1 cellular context compared by ENCODE assay signal in the genomic region with DNA sequence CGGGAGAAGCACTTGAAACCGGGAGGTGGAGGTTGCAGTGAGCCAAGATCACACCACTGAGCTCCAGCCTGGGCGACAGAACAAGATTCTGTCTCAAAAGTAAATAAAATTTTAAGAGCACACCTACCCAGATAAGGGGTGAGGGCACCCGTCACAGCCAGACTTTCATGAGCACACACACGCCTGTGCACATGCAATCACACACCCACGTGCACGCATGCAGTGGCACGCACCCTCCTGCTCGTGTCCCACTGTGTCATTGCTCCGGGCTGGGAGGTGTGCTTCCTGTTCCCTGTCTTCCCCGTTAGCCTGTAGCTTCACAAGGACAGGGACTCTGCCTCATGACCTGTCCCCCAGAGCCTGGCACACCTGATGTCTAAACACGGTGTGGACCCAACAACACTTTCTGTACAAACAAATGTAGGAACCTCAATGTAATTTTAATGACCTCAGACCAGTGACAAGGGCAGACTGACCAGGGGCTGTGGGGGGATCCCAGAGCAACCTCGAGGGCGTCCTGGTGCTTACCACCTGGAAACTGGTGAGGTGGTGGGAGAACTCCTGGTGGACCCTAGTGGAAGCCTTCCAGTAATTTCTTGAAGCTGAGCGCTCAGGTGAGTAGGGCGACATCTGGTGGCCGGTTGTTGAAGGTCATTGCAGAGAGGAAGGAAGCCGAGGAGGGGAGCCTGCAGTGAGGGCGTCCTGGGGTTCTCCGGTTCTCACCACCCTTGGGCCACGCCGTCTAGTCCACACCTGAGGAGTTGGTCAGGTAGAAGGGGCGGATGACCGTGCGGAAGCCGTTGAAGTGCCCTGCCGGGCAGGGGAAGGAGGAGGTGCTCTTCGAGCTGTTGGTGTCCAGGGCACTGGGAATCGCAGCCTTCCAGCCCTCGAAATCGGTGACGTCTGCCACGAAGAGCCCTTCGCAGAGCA.
A peak's percentile ranks its signal among the peaks of the same experiment; 100 is the strongest.
TF ChIP-seq lines count a peak whose summit lies in the region.

No MANE protein-coding gene starts in this region.

TF ChIP-seq in HepG2, 621 proteins besides CTCF, POLR2A, EP300 and RAD21 (continued from another document and continues in another):
- TF ChIP-seq, protein P1, sequence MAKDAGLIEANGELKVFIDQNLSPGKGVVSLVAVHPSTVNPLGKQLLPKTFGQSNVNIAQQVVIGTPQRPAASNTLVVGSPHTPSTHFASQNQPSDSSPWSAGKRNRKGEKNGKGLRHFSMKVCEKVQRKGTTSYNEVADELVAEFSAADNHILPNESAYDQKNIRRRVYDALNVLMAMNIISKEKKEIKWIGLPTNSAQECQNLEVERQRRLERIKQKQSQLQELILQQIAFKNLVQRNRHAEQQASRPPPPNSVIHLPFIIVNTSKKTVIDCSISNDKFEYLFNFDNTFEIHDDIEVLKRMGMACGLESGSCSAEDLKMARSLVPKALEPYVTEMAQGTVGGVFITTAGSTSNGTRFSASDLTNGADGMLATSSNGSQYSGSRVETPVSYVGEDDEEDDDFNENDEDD (CRISPR knock-in tag; IDR thresholded peaks at IDR 0.05; ENCODE audit: borderline replicate concordance), result no peak
- TF ChIP-seq, protein P2, sequence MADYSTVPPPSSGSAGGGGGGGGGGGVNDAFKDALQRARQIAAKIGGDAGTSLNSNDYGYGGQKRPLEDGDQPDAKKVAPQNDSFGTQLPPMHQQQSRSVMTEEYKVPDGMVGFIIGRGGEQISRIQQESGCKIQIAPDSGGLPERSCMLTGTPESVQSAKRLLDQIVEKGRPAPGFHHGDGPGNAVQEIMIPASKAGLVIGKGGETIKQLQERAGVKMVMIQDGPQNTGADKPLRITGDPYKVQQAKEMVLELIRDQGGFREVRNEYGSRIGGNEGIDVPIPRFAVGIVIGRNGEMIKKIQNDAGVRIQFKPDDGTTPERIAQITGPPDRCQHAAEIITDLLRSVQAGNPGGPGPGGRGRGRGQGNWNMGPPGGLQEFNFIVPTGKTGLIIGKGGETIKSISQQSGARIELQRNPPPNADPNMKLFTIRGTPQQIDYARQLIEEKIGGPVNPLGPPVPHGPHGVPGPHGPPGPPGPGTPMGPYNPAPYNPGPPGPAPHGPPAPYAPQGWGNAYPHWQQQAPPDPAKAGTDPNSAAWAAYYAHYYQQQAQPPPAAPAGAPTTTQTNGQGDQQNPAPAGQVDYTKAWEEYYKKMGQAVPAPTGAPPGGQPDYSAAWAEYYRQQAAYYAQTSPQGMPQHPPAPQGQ (CRISPR knock-in tag; IDR thresholded peaks at IDR 0.05; ENCODE audit: borderline replicate concordance), result no peak
- TF ChIP-seq HDAC2 (CRISPR knock-in tag; IDR thresholded peaks at IDR 0.05) (peak; percentile 45; the same call in 1 of the 2 replicates), ZNF619 (CRISPR knock-in tag; IDR thresholded peaks at IDR 0.05) (0 out of 2 replicates have a peak, but pooled peaks have one; percentile 76), ARHGAP35 (CRISPR knock-in tag; IDR thresholded peaks at IDR 0.05; ENCODE audit: borderline replicate concordance) (no peak), ZNF563 (CRISPR knock-in tag; IDR thresholded peaks at IDR 0.05) (0 out of 2 replicates have a peak, but pooled peaks have one; percentile 38), CHCHD3 (CRISPR knock-in tag; IDR thresholded peaks at IDR 0.05) (no peak), MEIS1 (CRISPR knock-in tag; IDR thresholded peaks at IDR 0.05; ENCODE audit: borderline replicate concordance) (0 out of 2 replicates have a peak, but pooled peaks have one; percentile 19), POGZ (CRISPR knock-in tag; IDR thresholded peaks at IDR 0.05) (peak; percentile 56; the same call in 1 of the 2 replicates), ZNF468 (CRISPR knock-in tag; IDR thresholded peaks at IDR 0.05) (no peak), RNF2 (conservative IDR thresholded peaks at IDR 0.05; ENCODE audit: low read depth) (no peak), ERF (CRISPR knock-in tag; IDR thresholded peaks at IDR 0.05) (peak; percentile 76), MTA1 (CRISPR knock-in tag; IDR thresholded peaks at IDR 0.05; ENCODE audit: borderline replicate concordance) (0 out of 2 replicates have a peak, but pooled peaks have one; percentile 5), SETDB1 (CRISPR knock-in tag; IDR thresholded peaks at IDR 0.05; ENCODE audit: borderline replicate concordance) (no peak), ZNF264 (CRISPR knock-in tag; IDR thresholded peaks at IDR 0.05) (no peak), HMGA1 (CRISPR knock-in tag; conservative IDR thresholded peaks at IDR 0.05) (no peak), ZNF547 (CRISPR knock-in tag; IDR thresholded peaks at IDR 0.05) (no peak), ZNF614 (CRISPR knock-in tag; IDR thresholded peaks at IDR 0.05; ENCODE audit: borderline replicate concordance) (0 out of 2 replicates have a peak, but pooled peaks have one; percentile 38), ZFP1 (CRISPR knock-in tag; IDR thresholded peaks at IDR 0.05) (0 out of 2 replicates have a peak, but pooled peaks have one; percentile 33), JDP2 (CRISPR knock-in tag; IDR thresholded peaks at IDR 0.05; ENCODE audit: borderline replicate concordance) (no peak), HES4 (CRISPR knock-in tag; IDR thresholded peaks at IDR 0.05; ENCODE audit: borderline replicate concordance) (0 out of 2 replicates have a peak, but pooled peaks have one; percentile 52), ETV5 (CRISPR knock-in tag; IDR thresholded peaks at IDR 0.05; ENCODE audit: borderline replicate concordance) (0 out of 2 replicates have a peak, but pooled peaks have one; percentile 24), SRSF4 (IDR thresholded peaks at IDR 0.05; ENCODE audit: low read depth, low read length, poor library complexity, severe bottlenecking) (no peak), NFYC (CRISPR knock-in tag; IDR thresholded peaks at IDR 0.05) (no peak), ZNF205 (CRISPR knock-in tag; IDR thresholded peaks at IDR 0.05) (0 out of 2 replicates have a peak, but pooled peaks have one; percentile 57), KLF13 (CRISPR knock-in tag; IDR thresholded peaks at IDR 0.05) (no peak), STAT5B (CRISPR knock-in tag; IDR thresholded peaks at IDR 0.05) (no peak), NPAS2 (CRISPR knock-in tag; IDR thresholded peaks at IDR 0.05; ENCODE audit: borderline replicate concordance) (peak; percentile 39; the same call in 1 of the 2 replicates), PCBP1 (IDR thresholded peaks at IDR 0.05; ENCODE audit: borderline replicate concordance, low read depth, low read length) (no peak), ZNF543 (CRISPR knock-in tag; IDR thresholded peaks at IDR 0.05) (no peak), THYN1 (CRISPR knock-in tag; IDR thresholded peaks at IDR 0.05; ENCODE audit: borderline replicate concordance, low read depth) (no peak), XRCC5 (optimal IDR thresholded peaks at IDR 0.05; ENCODE audit: low read length) (peak; percentile 86), ZFP62 (CRISPR knock-in tag; IDR thresholded peaks at IDR 0.05) (no peak), ZNF207 (IDR thresholded peaks at IDR 0.05; ENCODE audit: borderline replicate concordance) (no peak), SAFB2 (CRISPR knock-in tag; IDR thresholded peaks at IDR 0.05; ENCODE audit: borderline replicate concordance, low read depth) (peak; percentile 62; the same call in 1 of the 2 replicates), RELA (CRISPR knock-in tag; IDR thresholded peaks at IDR 0.05) (0 out of 2 replicates have a peak, but pooled peaks have one; percentile 20), CAMTA2 (CRISPR knock-in tag; IDR thresholded peaks at IDR 0.05; ENCODE audit: borderline replicate concordance) (0 out of 2 replicates have a peak, but pooled peaks have one; percentile 77), ZNF607 (CRISPR knock-in tag; IDR thresholded peaks at IDR 0.05; ENCODE audit: borderline replicate concordance) (0 out of 2 replicates have a peak, but pooled peaks have one; percentile 33)
- TF ChIP-seq, protein P3, sequence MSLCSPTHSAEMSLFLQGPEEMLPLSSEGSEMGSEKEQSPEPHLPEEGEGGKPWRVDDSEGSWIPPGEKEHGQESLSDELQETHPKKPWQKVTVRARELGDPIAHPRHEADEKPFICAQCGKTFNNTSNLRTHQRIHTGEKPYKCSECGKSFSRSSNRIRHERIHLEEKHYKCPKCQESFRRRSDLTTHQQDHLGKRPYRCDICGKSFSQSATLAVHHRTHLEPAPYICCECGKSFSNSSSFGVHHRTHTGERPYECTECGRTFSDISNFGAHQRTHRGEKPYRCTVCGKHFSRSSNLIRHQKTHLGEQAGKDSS (CRISPR knock-in tag; IDR thresholded peaks at IDR 0.05; ENCODE audit: borderline replicate concordance, low read depth), result no peak
- TF ChIP-seq, protein P4, sequence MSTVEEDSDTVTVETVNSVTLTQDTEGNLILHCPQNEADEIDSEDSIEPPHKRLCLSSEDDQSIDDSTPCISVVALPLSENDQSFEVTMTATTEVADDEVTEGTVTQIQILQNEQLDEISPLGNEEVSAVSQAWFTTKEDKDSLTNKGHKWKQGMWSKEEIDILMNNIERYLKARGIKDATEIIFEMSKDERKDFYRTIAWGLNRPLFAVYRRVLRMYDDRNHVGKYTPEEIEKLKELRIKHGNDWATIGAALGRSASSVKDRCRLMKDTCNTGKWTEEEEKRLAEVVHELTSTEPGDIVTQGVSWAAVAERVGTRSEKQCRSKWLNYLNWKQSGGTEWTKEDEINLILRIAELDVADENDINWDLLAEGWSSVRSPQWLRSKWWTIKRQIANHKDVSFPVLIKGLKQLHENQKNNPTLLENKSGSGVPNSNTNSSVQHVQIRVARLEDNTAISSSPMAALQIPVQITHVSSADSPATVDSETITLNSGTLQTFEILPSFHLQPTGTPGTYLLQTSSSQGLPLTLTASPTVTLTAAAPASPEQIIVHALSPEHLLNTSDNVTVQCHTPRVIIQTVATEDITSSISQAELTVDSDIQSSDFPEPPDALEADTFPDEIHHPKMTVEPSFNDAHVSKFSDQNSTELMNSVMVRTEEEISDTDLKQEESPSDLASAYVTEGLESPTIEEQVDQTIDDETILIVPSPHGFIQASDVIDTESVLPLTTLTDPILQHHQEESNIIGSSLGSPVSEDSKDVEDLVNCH (CRISPR knock-in tag; IDR thresholded peaks at IDR 0.05), result no peak
- TF ChIP-seq, protein P5, sequence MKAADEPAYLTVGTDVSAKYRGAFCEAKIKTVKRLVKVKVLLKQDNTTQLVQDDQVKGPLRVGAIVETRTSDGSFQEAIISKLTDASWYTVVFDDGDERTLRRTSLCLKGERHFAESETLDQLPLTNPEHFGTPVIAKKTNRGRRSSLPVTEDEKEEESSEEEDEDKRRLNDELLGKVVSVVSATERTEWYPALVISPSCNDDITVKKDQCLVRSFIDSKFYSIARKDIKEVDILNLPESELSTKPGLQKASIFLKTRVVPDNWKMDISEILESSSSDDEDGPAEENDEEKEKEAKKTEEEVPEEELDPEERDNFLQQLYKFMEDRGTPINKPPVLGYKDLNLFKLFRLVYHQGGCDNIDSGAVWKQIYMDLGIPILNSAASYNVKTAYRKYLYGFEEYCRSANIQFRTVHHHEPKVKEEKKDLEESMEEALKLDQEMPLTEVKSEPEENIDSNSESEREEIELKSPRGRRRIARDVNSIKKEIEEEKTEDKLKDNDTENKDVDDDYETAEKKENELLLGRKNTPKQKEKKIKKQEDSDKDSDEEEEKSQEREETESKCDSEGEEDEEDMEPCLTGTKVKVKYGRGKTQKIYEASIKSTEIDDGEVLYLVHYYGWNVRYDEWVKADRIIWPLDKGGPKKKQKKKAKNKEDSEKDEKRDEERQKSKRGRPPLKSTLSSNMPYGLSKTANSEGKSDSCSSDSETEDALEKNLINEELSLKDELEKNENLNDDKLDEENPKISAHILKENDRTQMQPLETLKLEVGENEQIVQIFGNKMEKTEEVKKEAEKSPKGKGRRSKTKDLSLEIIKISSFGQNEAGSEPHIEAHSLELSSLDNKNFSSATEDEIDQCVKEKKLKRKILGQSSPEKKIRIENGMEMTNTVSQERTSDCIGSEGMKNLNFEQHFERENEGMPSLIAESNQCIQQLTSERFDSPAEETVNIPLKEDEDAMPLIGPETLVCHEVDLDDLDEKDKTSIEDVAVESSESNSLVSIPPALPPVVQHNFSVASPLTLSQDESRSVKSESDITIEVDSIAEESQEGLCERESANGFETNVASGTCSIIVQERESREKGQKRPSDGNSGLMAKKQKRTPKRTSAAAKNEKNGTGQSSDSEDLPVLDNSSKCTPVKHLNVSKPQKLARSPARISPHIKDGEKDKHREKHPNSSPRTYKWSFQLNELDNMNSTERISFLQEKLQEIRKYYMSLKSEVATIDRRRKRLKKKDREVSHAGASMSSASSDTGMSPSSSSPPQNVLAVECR (CRISPR knock-in tag; IDR thresholded peaks at IDR 0.05; ENCODE audit: borderline replicate concordance), result no peak; the same call in 1 of the 2 replicates
- TF ChIP-seq, protein P6, sequence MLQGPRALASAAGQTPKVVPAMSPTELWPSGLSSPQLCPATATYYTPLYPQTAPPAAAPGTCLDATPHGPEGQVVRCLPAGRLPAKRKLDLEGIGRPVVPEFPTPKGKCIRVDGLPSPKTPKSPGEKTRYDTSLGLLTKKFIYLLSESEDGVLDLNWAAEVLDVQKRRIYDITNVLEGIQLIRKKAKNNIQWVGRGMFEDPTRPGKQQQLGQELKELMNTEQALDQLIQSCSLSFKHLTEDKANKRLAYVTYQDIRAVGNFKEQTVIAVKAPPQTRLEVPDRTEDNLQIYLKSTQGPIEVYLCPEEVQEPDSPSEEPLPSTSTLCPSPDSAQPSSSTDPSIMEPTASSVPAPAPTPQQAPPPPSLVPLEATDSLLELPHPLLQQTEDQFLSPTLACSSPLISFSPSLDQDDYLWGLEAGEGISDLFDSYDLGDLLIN (CRISPR knock-in tag; IDR thresholded peaks at IDR 0.05; ENCODE audit: borderline replicate concordance), result no peak
- TF ChIP-seq, protein P7, sequence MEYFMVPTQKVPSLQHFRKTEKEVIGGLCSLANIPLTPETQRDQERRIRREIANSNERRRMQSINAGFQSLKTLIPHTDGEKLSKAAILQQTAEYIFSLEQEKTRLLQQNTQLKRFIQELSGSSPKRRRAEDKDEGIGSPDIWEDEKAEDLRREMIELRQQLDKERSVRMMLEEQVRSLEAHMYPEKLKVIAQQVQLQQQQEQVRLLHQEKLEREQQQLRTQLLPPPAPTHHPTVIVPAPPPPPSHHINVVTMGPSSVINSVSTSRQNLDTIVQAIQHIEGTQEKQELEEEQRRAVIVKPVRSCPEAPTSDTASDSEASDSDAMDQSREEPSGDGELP (IDR thresholded peaks at IDR 0.05; ENCODE audit: borderline replicate concordance, low read depth), result no peak
- TF ChIP-seq, protein P8, sequence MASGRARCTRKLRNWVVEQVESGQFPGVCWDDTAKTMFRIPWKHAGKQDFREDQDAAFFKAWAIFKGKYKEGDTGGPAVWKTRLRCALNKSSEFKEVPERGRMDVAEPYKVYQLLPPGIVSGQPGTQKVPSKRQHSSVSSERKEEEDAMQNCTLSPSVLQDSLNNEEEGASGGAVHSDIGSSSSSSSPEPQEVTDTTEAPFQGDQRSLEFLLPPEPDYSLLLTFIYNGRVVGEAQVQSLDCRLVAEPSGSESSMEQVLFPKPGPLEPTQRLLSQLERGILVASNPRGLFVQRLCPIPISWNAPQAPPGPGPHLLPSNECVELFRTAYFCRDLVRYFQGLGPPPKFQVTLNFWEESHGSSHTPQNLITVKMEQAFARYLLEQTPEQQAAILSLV (CRISPR knock-in tag; IDR thresholded peaks at IDR 0.05; ENCODE audit: borderline replicate concordance), result peak; percentile 75; the same call in 1 of the 2 replicates
- TF ChIP-seq, protein P9, sequence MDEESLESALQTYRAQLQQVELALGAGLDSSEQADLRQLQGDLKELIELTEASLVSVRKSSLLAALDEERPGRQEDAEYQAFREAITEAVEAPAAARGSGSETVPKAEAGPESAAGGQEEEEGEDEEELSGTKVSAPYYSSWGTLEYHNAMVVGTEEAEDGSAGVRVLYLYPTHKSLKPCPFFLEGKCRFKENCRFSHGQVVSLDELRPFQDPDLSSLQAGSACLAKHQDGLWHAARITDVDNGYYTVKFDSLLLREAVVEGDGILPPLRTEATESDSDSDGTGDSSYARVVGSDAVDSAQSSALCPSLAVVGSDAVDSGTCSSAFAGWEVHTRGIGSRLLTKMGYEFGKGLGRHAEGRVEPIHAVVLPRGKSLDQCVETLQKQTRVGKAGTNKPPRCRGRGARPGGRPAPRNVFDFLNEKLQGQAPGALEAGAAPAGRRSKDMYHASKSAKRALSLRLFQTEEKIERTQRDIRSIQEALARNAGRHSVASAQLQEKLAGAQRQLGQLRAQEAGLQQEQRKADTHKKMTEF (CRISPR knock-in tag; IDR thresholded peaks at IDR 0.05), result peak; percentile 56; the same call in 1 of the 2 replicates
